Comparison of ENCODE assay signal across 23 cellular contexts in the genomic region with DNA sequence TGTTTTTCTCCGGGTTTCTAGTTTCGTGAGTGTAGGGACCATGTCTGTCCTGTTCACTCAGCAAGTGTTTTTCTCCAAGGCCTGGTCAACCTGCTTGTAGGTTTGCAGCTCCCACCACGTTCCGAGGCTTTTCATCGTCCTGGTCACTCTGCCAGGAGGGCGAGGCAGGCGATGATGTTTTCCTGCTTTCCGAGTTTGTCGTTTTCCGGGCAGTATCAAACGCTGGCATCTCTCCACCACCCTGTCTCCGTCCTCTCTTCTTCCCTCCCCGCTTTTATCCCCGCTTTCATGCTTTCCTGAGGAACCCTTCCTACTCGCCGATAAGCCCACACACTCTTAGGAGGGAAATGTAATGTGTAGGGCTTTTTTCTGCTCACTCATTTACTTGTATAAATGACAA.
"Had no signal": no experiment of that assay in that cellular context is flagged by ENCODE, and none has a peak within 500 bp of the region (broad histone marks: within the 10 kb centered on the region; RNA-seq: fewer than 3 reads in every experiment).

No MANE protein-coding gene starts in this region.

- H3K9me3 ChIP-seq: colonic mucosa, esophagus muscularis mucosa, gastroesophageal sphincter, heart left ventricle, left lung, psoas muscle, sigmoid colon, stomach, thyroid gland had no signal

- H3K27me3 Mint-ChIP-seq: central memory CD8-positive, alpha-beta T cell had no signal

- H3K4me3 ChIP-seq: colonic mucosa, esophagus muscularis mucosa, gastroesophageal sphincter, heart left ventricle, hepatocyte, left lung, psoas muscle, sigmoid colon, stomach, thyroid gland had no signal

- DNase-seq: colonic mucosa; effector CD8-positive, alpha-beta T cell; endodermal cell; foreskin keratinocyte; heart left ventricle; left cardiac atrium; natural killer cell; right cardiac atrium; sigmoid colon; stimulated activated CD4-positive, alpha-beta T cell treated with anti-CD3 and anti-CD28 coated beads, Interleukin-2, amount 100 ng/mL, for 24 hours; stimulated activated CD4-positive, alpha-beta T cell treated with anti-CD3 and anti-CD28 coated beads, Interleukin-4, amount 100 ng/mL, for 24 hours; stimulated activated naive CD4-positive, alpha-beta T cell treated with Interleukin-2 at 50 U/mL for 16 hours; stomach; thyroid gland; trophoblast cell had no signal

- H3K27me3 ChIP-seq: colonic mucosa, esophagus muscularis mucosa, foreskin keratinocyte, gastroesophageal sphincter, heart left ventricle, hepatocyte, left lung, sigmoid colon, stomach, thyroid gland had no signal

- H3K9me3 Mint-ChIP-seq: central memory CD8-positive, alpha-beta T cell; endodermal cell; natural killer cell; stimulated activated effector memory CD8-positive, alpha-beta T cell treated with anti-CD3 and anti-CD28 coated beads, Interleukin-12 subunit alpha, Interleukin-12 subunit beta, amount 100 ng/mL, for 72 hours had no signal

- H3K27ac ChIP-seq: colonic mucosa, esophagus muscularis mucosa, foreskin keratinocyte, gastroesophageal sphincter, heart left ventricle, hepatocyte, left lung, parathyroid adenoma, psoas muscle, sigmoid colon, stomach, thyroid gland had no signal

- H3K36me3 Mint-ChIP-seq: natural killer cell had no signal

- ATAC-seq: foreskin keratinocyte; gastroesophageal sphincter; heart left ventricle; left cardiac atrium; left lung; natural killer cell; psoas muscle; right cardiac atrium; stimulated activated effector memory CD8-positive, alpha-beta T cell treated with anti-CD3 and anti-CD28 coated beads, Interleukin-12 subunit alpha, Interleukin-12 subunit beta, amount 100 ng/mL, for 72 hours had no signal

- H3K27ac Mint-ChIP-seq: endodermal cell; natural killer cell; stimulated activated effector memory CD8-positive, alpha-beta T cell treated with anti-CD3 and anti-CD28 coated beads, Interleukin-12 subunit alpha, Interleukin-12 subunit beta, amount 100 ng/mL, for 72 hours had no signal

- H3K4me3 Mint-ChIP-seq: central memory CD8-positive, alpha-beta T cell; endodermal cell; natural killer cell; stimulated activated effector memory CD8-positive, alpha-beta T cell treated with anti-CD3 and anti-CD28 coated beads, Interleukin-12 subunit alpha, Interleukin-12 subunit beta, amount 100 ng/mL, for 72 hours had no signal

- H3K36me3 ChIP-seq: colonic mucosa had no signal

- H3K4me1 ChIP-seq: colonic mucosa, parathyroid adenoma, psoas muscle had no signal
